Comparison of ENCODE assay signal across 23 cellular contexts in the genomic region with DNA sequence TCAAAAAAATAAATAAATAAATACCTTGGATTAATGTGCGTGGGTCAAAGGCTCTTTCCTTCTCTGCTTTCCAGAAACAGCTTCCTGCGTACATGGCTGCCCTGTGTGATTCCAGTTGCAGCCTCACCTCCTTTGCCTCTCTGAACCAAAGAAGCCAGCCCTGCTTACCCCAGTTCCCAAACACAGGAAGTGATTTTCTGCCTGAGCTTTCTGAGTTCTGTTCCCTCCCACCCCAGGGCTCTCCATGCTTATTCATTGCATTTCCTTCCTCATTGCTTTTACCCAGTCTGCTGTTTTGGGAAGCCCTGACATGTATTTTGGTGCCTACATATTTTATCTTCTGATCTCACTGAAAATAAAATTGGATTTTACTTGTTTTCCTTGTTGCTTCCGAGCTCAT. TPM values are rescaled to one million over a fixed set of nuclear protein-coding genes. Genes with fewer than 3 reads are reported as not detected.
DNase-seq lines count a peak whose midpoint lies in the region; ATAC-seq, FAIRE-seq and TF ChIP-seq lines count a peak whose summit lies in the region.
"Had no signal": no experiment of that assay in that cellular context is flagged by ENCODE, and none has a peak within 500 bp of the region (broad histone marks: within the 10 kb centered on the region; RNA-seq: fewer than 3 reads in every experiment).

No MANE protein-coding gene starts in this region.

- H3K4me2 ChIP-seq in K562 (ENCODE audit: insufficient read depth, low read length), result no peak overlapping the region
- H3K4me2 ChIP-seq: KMS-11 had no signal

- no peaks in the 10 kb centered on the region for H4K20me1 ChIP-seq in K562 (replicated peaks; ENCODE audit: control insufficient read depth, insufficient read depth, low read length)

- intact Hi-C loops in CD14-positive monocyte (cut with micrococcal nuclease), result no loop called here
- intact Hi-C loops in K562 (cut with micrococcal nuclease), result no loop called here
- intact Hi-C loops in left lung (cut with DNase I), result no loop called here

- no peak for TF ChIP-seq POLR2A in K562 (conservative IDR thresholded peaks at IDR 0.05)

- H3K36me3 ChIP-seq in K562 (ENCODE audit: control insufficient read depth, insufficient read depth, low read length) (peaks cover 7% of the 10 kb centered on the region; the same call in 2 of the 3 replicates), left lung (peaks cover 0 to 7% of the 10 kb centered on the region in 2 donors)

- in situ Hi-C loops in K562 (cut with MboI), result no loop called here

- H3K36me3 Mint-ChIP-seq in CD14-positive monocyte, result peaks cover 14% of the 10 kb centered on the region in 2 donors

- peaks cover 22% of the 10 kb centered on the region for H3K4me1 Mint-ChIP-seq in CD14-positive monocyte

- H3K4me3 Mint-ChIP-seq in CD14-positive monocyte, result peak overlapping the region; percentile 49 to 83
- H3K4me3 Mint-ChIP-seq: activated CD4-positive, alpha-beta T cell treated with anti-CD3 and anti-CD28 coated beads for 36 hours; activated naive CD8-positive, alpha-beta T cell treated with anti-CD3 and anti-CD28 coated beads for 36 hours; activated T-helper 1 cell treated with anti-CD3 and anti-CD28 coated beads, Interleukin-12 subunit alpha, Interleukin-12 subunit beta, Interleukin-2, Interleukin-4 antibody, amounts not matched to agents 30 ng/mL and 10 ng/mL and 1 ng/mL, durations not matched to agents 14 hours and 24 hours and 36 hours; CD4-positive, alpha-beta T cell; HFFc6; nephron progenitor cell had no signal

- peaks cover 0 to 4% (median 0%) of the 10 kb centered on the region in 3 donors for H3K27me3 Mint-ChIP-seq in CD14-positive monocyte (ENCODE audit: low read depth in 3 of 3)
- H3K27me3 Mint-ChIP-seq: activated CD4-positive, alpha-beta T cell treated with anti-CD3 and anti-CD28 coated beads for 36 hours; activated naive CD8-positive, alpha-beta T cell treated with anti-CD3 and anti-CD28 coated beads for 36 hours; CD4-positive, alpha-beta T cell had no signal

- no peaks in the 10 kb centered on the region for H3K9me1 ChIP-seq in K562 (ENCODE audit: control insufficient read depth, insufficient read depth, low read length)

- H3K4me3 ChIP-seq in K562 (no peak overlapping the region), left lung (no peak overlapping the region)
- H3K4me3 ChIP-seq: SJSA1 had no signal

- POLR2A ChIA-PET in K562 (lab: Yijun Ruan, JAX), result interaction anchor here (0.6 to 2.1 kb wide), 4 partner anchors 9 to 16 kb away, joined by 3 to 7 read pairs (median 5); no protein-coding TSS in a partner anchor

- H2AFZ ChIP-seq in K562 (ENCODE audit: low read depth, low read length), result peak overlapping the region; percentile 19; the same call in 1 of the 2 replicates

- no peaks in the 10 kb centered on the region for H3K79me2 ChIP-seq in K562 (ENCODE audit: control insufficient read depth, insufficient read depth, low read length)

- H3K9me3 Mint-ChIP-seq in CD14-positive monocyte, result peaks cover 10 to 16% (median 13%) of the 10 kb centered on the region in 7 donors
- H3K9me3 Mint-ChIP-seq: CD4-positive, alpha-beta T cell had no signal

- TF ChIP-seq RAD21 in K562 (CRISPR knock-in tag; conservative IDR thresholded peaks at IDR 0.05 in 1 of 2, IDR thresholded peaks at IDR 0.05 in 1 of 2), result no peak

- ATAC-seq in K562 (peak; percentile 42), left lung (peak; percentile 61), GM18907 (IDR thresholded peaks at IDR 0.05; ENCODE audit: unreplicated experiment) (no peak), HG02642 (IDR thresholded peaks at IDR 0.05; ENCODE audit: poor library complexity, unreplicated experiment) (no peak)
- ATAC-seq: activated CD4-positive, alpha-beta T cell treated with anti-CD3 and anti-CD28 coated beads for 36 hours; PC-3 had no signal

- no peak for TF ChIP-seq EP300 in K562 (IDR thresholded peaks at IDR 0.05; ENCODE audit: low read length)

- TF ChIP-seq CTCF in CD14-positive monocyte (IDR thresholded peaks at IDR 0.05) (no peak), K562 (IDR thresholded peaks at IDR 0.05 in 2 of 3, conservative IDR thresholded peaks at IDR 0.05 in 1 of 3; ENCODE audit: insufficient read depth in 2 of 3, low read depth in 1 of 3, low read length in 3 of 3) (no peak), left lung (IDR thresholded peaks at IDR 0.05) (no peak)

- no peak for DNase-seq in CD14-positive monocyte (ENCODE audit: low spot score)
- peak; percentile 69 for DNase-seq in MV-4-11 (lab: John Stamatoyannopoulos, UW)
- no peak for DNase-seq in K562 (ENCODE audit: extremely low read depth in 1 of 4, low spot score in 3 of 4)
- DNase-seq in left lung, result no peak
- no peak for DNase-seq in stimulated activated CD8-positive, alpha-beta memory T cell treated with anti-CD3 and anti-CD28 coated beads, Interleukin-4, amount 100 ng/mL, for 48 hours
- DNase-seq in NCI-H187 (lab: John Stamatoyannopoulos, UW), result no peak
- DNase-seq: ACHN; activated CD4-positive, alpha-beta T cell treated with anti-CD3 and anti-CD28 coated beads for 36 hours; activated naive CD8-positive, alpha-beta T cell treated with anti-CD3 and anti-CD28 coated beads for 36 hours; CD4-positive, alpha-beta T cell; HFFc6; hippocampal formation; NCI-H2171; nephron progenitor cell; PC-3; stimulated activated CD4-positive, alpha-beta T cell treated with anti-CD3 and anti-CD28 coated beads, Interleukin-15, amount 100 ng/mL, for 24 hours had no signal

- no peak overlapping the region for H3K9ac ChIP-seq in K562 (ENCODE audit: insufficient read depth in 1 of 2, low read depth in 2 of 2, low read length in 2 of 2)
- H3K9ac ChIP-seq: KMS-11 had no signal

- FAIRE-seq in K562 (lab: Jason Lieb, UNC), result no peak
- FAIRE-seq: GM12892, keratinocyte had no signal

- no TSS peak for BruUV-seq in K562 (replicated peaks; lab: Mats Ljungman, UMichigan)

- H3K27ac ChIP-seq in K562 (ENCODE audit: extremely low read depth, low read depth, low read length) (no peak overlapping the region; the same call in 2 of the 3 replicates), left lung (peak overlapping the region in 1 of 2 donors; percentile 58)
- H3K27ac ChIP-seq: KMS-11, SJSA1 had no signal

- 84% methylated on average over 3 of the region's 3 CpGs for WGBS in K562 (ENCODE audit: insufficient coverage, low coverage, missing lambda C conversion rate)

- H3K4me1 ChIP-seq in K562 (replicated peaks in 1 of 2; ENCODE audit: control insufficient read depth in 2 of 2, insufficient read depth in 2 of 2, low read length in 2 of 2) (peaks cover 13 to 19% of the 10 kb centered on the region in 2 experiments; a peak in 4 of 5 replicates), left lung (peaks cover 0 to 18% of the 10 kb centered on the region in 2 donors)
- H3K4me1 ChIP-seq: SJSA1 had no signal

- H3K9me3 ChIP-seq in K562 (replicated peaks; ENCODE audit: control insufficient read depth, insufficient read depth, low read depth, low read length) (peaks cover 13% of the 10 kb centered on the region), left lung (peaks cover 0 to 14% of the 10 kb centered on the region in 2 donors)

- CTCF ChIA-PET in K562 (lab: Yijun Ruan, JAX; ENCODE audit: low intra/inter-chr PET ratio), result no interaction called here

- H3K27ac Mint-ChIP-seq in CD14-positive monocyte, result peak overlapping the region; percentile 68 to 87 (median 80)
- H3K27ac Mint-ChIP-seq: activated naive CD8-positive, alpha-beta T cell treated with anti-CD3 and anti-CD28 coated beads for 36 hours; activated T-helper 1 cell treated with anti-CD3 and anti-CD28 coated beads, Interleukin-12 subunit alpha, Interleukin-12 subunit beta, Interleukin-2, Interleukin-4 antibody, amounts not matched to agents 30 ng/mL and 10 ng/mL and 1 ng/mL, durations not matched to agents 14 hours and 24 hours and 36 hours; CD4-positive, alpha-beta T cell; HFFc6; nephron progenitor cell had no signal

- H3K27me3 ChIP-seq in K562 (ENCODE audit: control insufficient read depth in 2 of 2, insufficient read depth in 2 of 2, low read length in 2 of 2) (no peaks in the 10 kb centered on the region), left lung (no peaks in the 10 kb centered on the region)
- H3K27me3 ChIP-seq: SJSA1 had no signal

RNA-seq across cellular contexts. Expression of a gene that starts 15.4 kb away (rescaled TPM):
- polyA plus RNA-seq in CD14-positive monocyte, result 1 to 10 TPM; 1.7 to 3.4 TPM
- 17.1 and 23.1 TPM in 2 replicates for total RNA-seq in K562 (2011; cell fraction: chromatin; rRNA removed; ENCODE audit: low replicate concordance)
- total RNA-seq in K562 (2011; cell fraction: nucleolus; rRNA removed), result 12.0 and 13.5 TPM in 2 replicates
- total RNA-seq in K562 (2011; cell fraction: nucleoplasm; rRNA removed), result 15.4 and 18.0 TPM in 2 replicates
- 8.7 and 9.2 TPM in 2 replicates for total RNA-seq in K562 (2014; rRNA removed)
- 5.0 and 6.1 TPM in 2 replicates for total RNA-seq in K562 (2014; rRNA removed; fragmentation: Illumina TruSeq; extraction: Trizol)
- total RNA-seq in K562 (2015; rRNA removed; fragmentation: Illumina TruSeq; extraction: Trizol), result 6.6 and 8.3 TPM in 2 replicates
- total RNA-seq in K562 (2021), result 6.8 and 7.4 TPM in 2 replicates
- polyA plus RNA-seq in K562 (2011; rRNA removed), result 8.9 TPM in 2 replicates
- 6.4 and 8.8 TPM in 2 replicates for polyA plus RNA-seq in K562 (2011; cell fraction: cytosol; rRNA removed)
- polyA plus RNA-seq in K562 (2011; cell fraction: nucleus; rRNA removed), result 8.4 and 9.1 TPM in 2 replicates
- 6.4 and 6.8 TPM in 2 replicates for polyA plus RNA-seq in K562 (2012)
- 6.4 and 6.9 TPM in 2 replicates for polyA plus RNA-seq in K562 (2014; fragmentation: Illumina TruSeq; extraction: Trizol)
- polyA plus RNA-seq in K562 (2014; fragmentation: Nextera tagmentation; extraction: Ambion mirVana), result 1 to 10 TPM; 1.7 to 2.3 TPM
- polyA plus RNA-seq in K562 (2014; rRNA removed), result 11.3 and 14.2 TPM in 2 replicates
- polyA minus RNA-seq in K562 (2011; rRNA and poly(A)+ RNA removed), result 10.5 and 13.8 TPM in 2 replicates
- polyA minus RNA-seq in K562 (2011; cell fraction: cytosol; rRNA and poly(A)+ RNA removed), result 2.4 and 4.2 TPM in 2 replicates
- polyA minus RNA-seq in K562 (2011; cell fraction: nucleus; rRNA and poly(A)+ RNA removed), result 5.3 and 8.0 TPM in 2 replicates
- 1 to 10 TPM; 5.8 to 7.6 TPM for total RNA-seq in left lung

RNA-seq across cellular contexts. Expression of a gene that starts 37.8 kb away (rescaled TPM):
- polyA plus RNA-seq in CD14-positive monocyte, result 10 to 100 TPM; 12.1 to 14.3 TPM
- total RNA-seq in K562 (2011; cell fraction: chromatin; rRNA removed; ENCODE audit: low replicate concordance), result 56.0 and 88.7 TPM in 2 replicates
- 38.7 and 40.2 TPM in 2 replicates for total RNA-seq in K562 (2011; cell fraction: nucleolus; rRNA removed)
- 39.6 and 44.4 TPM in 2 replicates for total RNA-seq in K562 (2011; cell fraction: nucleoplasm; rRNA removed)
- total RNA-seq in K562 (2014; rRNA removed), result 20.7 and 21.7 TPM in 2 replicates
- 24.3 and 24.4 TPM in 2 replicates for total RNA-seq in K562 (2014; rRNA removed; fragmentation: Illumina TruSeq; extraction: Trizol)
- 18.6 and 19.8 TPM in 2 replicates for total RNA-seq in K562 (2015; rRNA removed; fragmentation: Illumina TruSeq; extraction: Trizol)
- total RNA-seq in K562 (2021), result 21.7 and 22.8 TPM in 2 replicates
- polyA plus RNA-seq in K562 (2011; rRNA removed), result 20.1 and 24.3 TPM in 2 replicates
- 19.5 and 21.1 TPM in 2 replicates for polyA plus RNA-seq in K562 (2011; cell fraction: cytosol; rRNA removed)
- polyA plus RNA-seq in K562 (2011; cell fraction: nucleus; rRNA removed), result 46.9 and 57.8 TPM in 2 replicates
- 16.7 and 20.6 TPM in 2 replicates for polyA plus RNA-seq in K562 (2012)
- 21.9 and 25.4 TPM in 2 replicates for polyA plus RNA-seq in K562 (2014; fragmentation: Illumina TruSeq; extraction: Trizol)
- polyA plus RNA-seq in K562 (2014; fragmentation: Nextera tagmentation; extraction: Ambion mirVana), result 10 to 100 TPM in 1 of 2 experiments, 1 to 10 TPM in 1; 9.2 to 11.5 TPM
- 23.9 and 30.7 TPM in 2 replicates for polyA plus RNA-seq in K562 (2014; rRNA removed)
- polyA minus RNA-seq in K562 (2011; rRNA and poly(A)+ RNA removed), result 23.4 and 29.0 TPM in 2 replicates
- polyA minus RNA-seq in K562 (2011; cell fraction: cytosol; rRNA and poly(A)+ RNA removed), result 6.8 and 11.5 TPM in 2 replicates
- polyA minus RNA-seq in K562 (2011; cell fraction: nucleus; rRNA and poly(A)+ RNA removed), result 17.0 and 20.9 TPM in 2 replicates
- 10 to 100 TPM; 25.5 to 25.7 TPM for total RNA-seq in left lung

RNA-seq across cellular contexts. Expression of a gene that starts 41.8 kb away (rescaled TPM):
- under 1 TPM; 0.45 to 0.81 TPM for polyA plus RNA-seq in CD14-positive monocyte
- 0.53 TPM in 1 of 2 replicates, not detected in the other for total RNA-seq in K562 (2011; cell fraction: chromatin; rRNA removed; ENCODE audit: low replicate concordance)
- 0.83 and 1.1 TPM in 2 replicates for total RNA-seq in K562 (2011; cell fraction: nucleolus; rRNA removed)
- 0.66 TPM in 1 of 2 replicates, not detected in the other for total RNA-seq in K562 (2011; cell fraction: nucleoplasm; rRNA removed)
- 0.53 TPM in 1 of 2 replicates, not detected in the other for total RNA-seq in K562 (2014; rRNA removed)
- total RNA-seq in K562 (2014; rRNA removed; fragmentation: Illumina TruSeq; extraction: Trizol), result not detected in 2 replicates
- not detected in 2 replicates for total RNA-seq in K562 (2015; rRNA removed; fragmentation: Illumina TruSeq; extraction: Trizol)
- 0.16 and 0.25 TPM in 2 replicates for total RNA-seq in K562 (2021)
- 0.07 and 0.22 TPM in 2 replicates for polyA plus RNA-seq in K562 (2011; rRNA removed)
- 0.18 TPM in 1 of 2 replicates, not detected in the other for polyA plus RNA-seq in K562 (2011; cell fraction: cytosol; rRNA removed)
- 0.11 and 0.78 TPM in 2 replicates for polyA plus RNA-seq in K562 (2011; cell fraction: nucleus; rRNA removed)
- 0.13 and 0.17 TPM in 2 replicates for polyA plus RNA-seq in K562 (2012)
- polyA plus RNA-seq in K562 (2014; fragmentation: Illumina TruSeq; extraction: Trizol), result not detected in 2 replicates
- polyA plus RNA-seq in K562 (2014; fragmentation: Nextera tagmentation; extraction: Ambion mirVana), result under 1 TPM; 0.06 to 0.11 TPM
- polyA plus RNA-seq in K562 (2014; rRNA removed), result not detected in 2 replicates
- polyA minus RNA-seq in K562 (2011; rRNA and poly(A)+ RNA removed), result not detected in 2 replicates
- not detected in 2 replicates for polyA minus RNA-seq in K562 (2011; cell fraction: cytosol; rRNA and poly(A)+ RNA removed)
- 0.33 and 0.40 TPM in 2 replicates for polyA minus RNA-seq in K562 (2011; cell fraction: nucleus; rRNA and poly(A)+ RNA removed)
- 1 to 10 TPM; 4.6 to 6.6 TPM for total RNA-seq in left lung

Comparison
In these comparisons a context has a peak if more than half of its experiments do, and no peak if none do; other contexts are left out.
1. ATAC-seq: peak in K562 (single experiment) and left lung (single experiment); none in GM18907 (single experiment) and HG02642 (single experiment).